Comparison of ENCODE assay signal across 8 cellular contexts in the genomic region with DNA sequence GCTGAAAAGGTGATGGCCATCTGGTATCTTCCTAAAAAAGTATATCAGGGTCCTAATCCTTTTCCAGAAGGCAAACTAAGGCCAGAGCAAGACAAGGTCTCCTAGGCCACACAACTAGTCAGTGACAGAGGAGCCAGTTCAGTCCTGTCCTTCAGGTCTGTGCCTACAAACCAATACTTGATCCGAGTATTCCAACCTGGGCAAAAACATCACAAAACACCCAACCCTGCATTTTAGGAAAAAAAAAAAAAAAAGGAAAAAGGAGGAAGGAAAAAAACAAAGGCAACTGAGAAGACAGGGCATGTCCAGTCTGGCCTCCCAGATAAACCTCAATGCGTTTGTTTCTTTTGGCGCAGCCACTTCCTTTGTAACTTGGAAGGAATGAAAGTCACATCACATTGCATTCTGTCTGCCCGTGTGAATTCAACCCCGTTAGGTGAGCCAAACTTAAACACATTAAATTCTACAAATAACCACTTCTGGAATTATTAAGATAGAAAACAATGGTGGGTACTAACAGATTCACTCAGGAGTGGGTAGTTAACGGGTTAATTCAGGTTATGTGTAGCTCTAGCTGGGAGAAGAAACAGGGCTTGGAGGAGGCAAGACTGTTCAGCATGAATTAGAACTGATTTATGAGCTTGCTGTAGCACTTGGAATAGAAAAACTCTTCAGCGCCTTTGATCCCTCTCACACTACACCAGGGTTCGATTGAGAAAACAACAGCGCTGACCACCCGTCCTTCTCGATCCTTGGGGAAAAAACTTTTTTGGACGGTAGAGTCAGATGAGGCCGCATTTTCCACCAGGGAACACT. TPM values are rescaled to one million over a fixed set of nuclear protein-coding genes. Genes with fewer than 3 reads are reported as not detected.
DNase-seq lines count a peak whose midpoint lies in the region; ATAC-seq and TF ChIP-seq lines count a peak whose summit lies in the region.

No MANE protein-coding gene starts in this region.

- H3K4me3 Mint-ChIP-seq in naive thymus-derived CD8-positive, alpha-beta T cell, result peak overlapping the region; percentile 63 to 85 (median 76)

- no peak for TF ChIP-seq POLR2A in GM18505 (IDR thresholded peaks at IDR 0.05; ENCODE audit: borderline replicate concordance, extremely low read depth, insufficient read depth, insufficient read length)

- POLR2A ChIA-PET in naive thymus-derived CD8-positive, alpha-beta T cell (lab: Charles Lee), result no interaction called here

- H3K4me3 ChIP-seq in epithelial cell of esophagus (ENCODE audit: low read length), result peak overlapping the region; percentile 16

- DNase-seq in RPMI7951 (ENCODE audit: low read depth), result peak; percentile 62
- DNase-seq in epithelial cell of esophagus (ENCODE audit: low read depth), result peak; percentile 68
- no peak for DNase-seq in naive thymus-derived CD8-positive, alpha-beta T cell
- DNase-seq in NCI-H1930 (lab: John Stamatoyannopoulos, UW), result no peak
- DNase-seq in NK-92 (lab: John Stamatoyannopoulos, UW; ENCODE audit: unreplicated experiment), result no peak
- DNase-seq in HuH-7 (ENCODE audit: low spot score), result no peak

- no peak for TF ChIP-seq CTCF in epithelial cell of esophagus (IDR thresholded peaks at IDR 0.05; ENCODE audit: insufficient read depth, low read depth, low read length, missing control alignments)

- H3K27ac Mint-ChIP-seq in naive thymus-derived CD8-positive, alpha-beta T cell, result no peak overlapping the region

- H3K9me3 Mint-ChIP-seq in naive thymus-derived CD8-positive, alpha-beta T cell, result no peaks in the 10 kb centered on the region

- ATAC-seq in GM18505 (IDR thresholded peaks at IDR 0.05; ENCODE audit: unreplicated experiment) (peak; percentile 6), HG02759 (IDR thresholded peaks at IDR 0.05; ENCODE audit: unreplicated experiment) (peak; percentile 5)
- ATAC-seq in naive thymus-derived CD8-positive, alpha-beta T cell, result no peak

- H3K36me3 Mint-ChIP-seq in naive thymus-derived CD8-positive, alpha-beta T cell, result no peaks in the 10 kb centered on the region

- peaks cover 12 to 51% (median 15%) of the 10 kb centered on the region in 5 donors for H3K27me3 Mint-ChIP-seq in naive thymus-derived CD8-positive, alpha-beta T cell

- peaks cover 6 to 11% (median 9%) of the 10 kb centered on the region in 4 donors for H3K4me1 Mint-ChIP-seq in naive thymus-derived CD8-positive, alpha-beta T cell

RNA-seq across cellular contexts. Expression of a gene that starts 43.0 kb away (rescaled TPM):
- 1.4 and 2.2 TPM in 2 replicates for total RNA-seq in RPMI7951 (2014; rRNA removed; shearing (Covaris generic))
- 10 to 100 TPM; 18.1 to 19.2 TPM for total RNA-seq in naive thymus-derived CD8-positive, alpha-beta T cell
- polyA plus RNA-seq in naive thymus-derived CD8-positive, alpha-beta T cell, result 10 to 100 TPM in 1 of 3 donors, 1 to 10 TPM in 2; 6.5 to 11.3 (median 8.7) TPM

RNA-seq across cellular contexts. Expression of a gene that starts 53.4 kb away (rescaled TPM):
- total RNA-seq in RPMI7951 (2014; rRNA removed; shearing (Covaris generic)), result 36.2 and 46.3 TPM in 2 replicates
- 10 to 100 TPM; 38.7 to 45.4 TPM for total RNA-seq in naive thymus-derived CD8-positive, alpha-beta T cell
- polyA plus RNA-seq in naive thymus-derived CD8-positive, alpha-beta T cell, result 10 to 100 TPM; 50.4 to 53.1 (median 51.3) TPM

Comparison
In these comparisons a context has a peak if more than half of its experiments do, and no peak if none do; other contexts are left out.
1. ATAC-seq: peak in GM18505 (single experiment) and HG02759 (single experiment); none in naive thymus-derived CD8-positive, alpha-beta T cell (0 of 2).
2. DNase-seq: peak in RPMI7951 (single experiment) and epithelial cell of esophagus (single experiment); none in naive thymus-derived CD8-positive, alpha-beta T cell (0 of 10), NCI-H1930 (0 of 2), NK-92 (single experiment) and HuH-7 (single experiment).